ENCODE assay signal across 17 cellular contexts in the genomic region with DNA sequence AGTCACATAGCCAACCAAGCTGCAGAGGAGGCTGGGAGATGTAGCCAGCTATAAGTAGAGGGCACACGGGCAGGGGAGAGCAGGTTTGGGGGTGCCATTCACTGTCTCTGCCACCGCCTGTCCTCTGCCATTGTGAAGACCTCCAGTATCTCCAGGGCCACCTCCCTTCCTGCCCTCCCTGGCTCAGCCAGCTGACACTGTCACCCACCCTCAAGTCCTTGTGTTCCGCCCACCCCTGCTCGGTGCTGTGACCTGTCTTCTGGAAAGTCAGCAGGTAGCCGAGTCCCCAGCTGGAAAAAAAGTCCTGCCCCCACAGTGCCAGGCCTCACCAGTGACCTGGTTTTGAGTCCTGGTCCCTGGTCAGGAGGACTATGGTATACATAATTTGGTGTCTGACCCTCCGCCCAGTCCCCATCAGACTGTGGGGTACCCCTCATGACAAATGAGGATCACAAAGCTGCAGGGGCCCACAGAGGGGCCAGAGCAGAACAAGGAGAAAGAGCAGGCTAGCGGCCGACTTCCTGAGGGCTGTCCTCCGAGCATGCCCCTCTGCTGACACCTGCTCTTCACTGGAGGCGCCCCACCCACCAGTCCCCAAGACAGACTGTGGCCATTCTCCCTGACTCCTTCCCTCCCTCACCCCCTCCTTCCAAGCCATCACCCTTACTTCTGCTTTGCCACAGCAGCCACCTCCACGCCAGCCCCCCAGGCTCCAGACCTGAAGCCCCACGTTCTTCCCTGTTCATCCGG. TPM values are rescaled to one million over a fixed set of nuclear protein-coding genes. Genes with fewer than 3 reads are reported as not detected.
"Had no signal": no experiment of that assay in that cellular context is flagged by ENCODE, and none has a peak within 500 bp of the region (broad histone marks: within the 10 kb centered on the region; RNA-seq: fewer than 3 reads in every experiment).

No MANE protein-coding gene starts in this region.

- H3K9me3 ChIP-seq: suprapubic skin had no signal

- ATAC-seq: gastroesophageal sphincter, heart right ventricle had no signal

- H3K4me1 ChIP-seq: gastroesophageal sphincter, neural progenitor cell, parathyroid adenoma, suprapubic skin had no signal

- H3K4me1 Mint-ChIP-seq: mesothelial cell of epicardium had no signal

- DNase-seq: activated CD4-positive, alpha-beta memory T cell treated with anti-CD3 and anti-CD28 coated beads, Interleukin-2, amount 10 ng/mL, durations not matched to agents 7 days and 5 days; activated naive CD4-positive, alpha-beta T cell; activated T-cell treated with anti-CD3 and anti-CD28 coated beads, Interleukin-2, amount 50 U/mL, for 48 hours; heart right ventricle; SIG-M5; stimulated activated CD4-positive, alpha-beta T cell treated with anti-CD3 and anti-CD28 coated beads, Interleukin-12 subunit alpha, Interleukin-12 subunit beta, amount 100 ng/mL, for 4 hours; stimulated activated CD4-positive, alpha-beta T cell treated with anti-CD3 and anti-CD28 coated beads, Interleukin-2, amount 100 ng/mL, for 24 hours; stimulated activated naive CD4-positive, alpha-beta T cell; trophoblast cell had no signal

- H3K4me3 Mint-ChIP-seq: activated CD4-positive, alpha-beta memory T cell treated with anti-CD3 and anti-CD28 coated beads, Interleukin-2, amount 10 ng/mL, durations not matched to agents 7 days and 5 days; mesothelial cell of epicardium had no signal

- H3K27me3 Mint-ChIP-seq: activated CD4-positive, alpha-beta memory T cell treated with anti-CD3 and anti-CD28 coated beads, Interleukin-2, amount 10 ng/mL, durations not matched to agents 7 days and 5 days had no signal

- H3K27ac Mint-ChIP-seq: mesothelial cell of epicardium, neural progenitor cell had no signal

- H3K36me3 Mint-ChIP-seq: mesothelial cell of epicardium, neural progenitor cell had no signal

- H3K36me3 ChIP-seq: cardiac muscle cell, gastroesophageal sphincter, heart right ventricle, neural progenitor cell, suprapubic skin had no signal

- H3K4me3 ChIP-seq: cardiac muscle cell, gastroesophageal sphincter, heart right ventricle, lung, neural progenitor cell, suprapubic skin had no signal

- H3K27ac ChIP-seq: cardiac muscle cell, gastroesophageal sphincter, heart right ventricle, neural progenitor cell, parathyroid adenoma, suprapubic skin had no signal

RNA-seq across cellular contexts. Expression of a gene that starts 7.1 kb away (rescaled TPM):
- total RNA-seq: myocyte had no signal

RNA-seq across cellular contexts. Expression of a gene that starts 47.3 kb away (rescaled TPM):
- total RNA-seq: cardiac muscle cell, gastroesophageal sphincter, heart right ventricle, mesothelial cell of epicardium, myocyte had no signal

RNA-seq across cellular contexts. Expression of a gene that starts 55.4 kb away (rescaled TPM):
- total RNA-seq: gastroesophageal sphincter, heart right ventricle, myocyte, suprapubic skin had no signal
